25 cellular contexts compared by ENCODE assay signal in genomic region chr14:98651042-98651441, GRCh38.
"Had no signal": no experiment of that assay in that cellular context is flagged by ENCODE, and none has a peak within 500 bp of the region (broad histone marks: within the 10 kb centered on the region; RNA-seq: fewer than 3 reads in every experiment).

No MANE protein-coding gene starts in this region.

- H3K27me3 ChIP-seq: colonic mucosa, foreskin keratinocyte, hepatocyte, pancreas, suprapubic skin, thyroid gland, uterus had no signal

- H3K9me3 ChIP-seq: colonic mucosa, pancreas, suprapubic skin, thyroid gland, uterus had no signal

- H3K4me3 ChIP-seq: colonic mucosa, hepatocyte, lung, pancreas, suprapubic skin, thyroid gland, uterus had no signal

- H3K27ac Mint-ChIP-seq: naive B cell; nephron; progenitor cell of endocrine pancreas; stimulated activated effector memory CD8-positive, alpha-beta T cell treated with anti-CD3 and anti-CD28 coated beads, Interleukin-12 subunit alpha, Interleukin-12 subunit beta, amount 100 ng/mL, for 72 hours; type B pancreatic cell had no signal

- H2AFZ ChIP-seq: hepatocyte had no signal

- H3K27me3 Mint-ChIP-seq: type B pancreatic cell had no signal

- H3K4me3 Mint-ChIP-seq: naive B cell; nephron; stimulated activated effector memory CD8-positive, alpha-beta T cell treated with anti-CD3 and anti-CD28 coated beads, Interleukin-12 subunit alpha, Interleukin-12 subunit beta, amount 100 ng/mL, for 72 hours; type B pancreatic cell had no signal

- DNase-seq: colonic mucosa; dermis blood vessel endothelial cell; erythroblast; foreskin keratinocyte; head of caudate nucleus; left colon; left ventricle myocardium superior; mesenchymal stem cell; naive B cell; occipital lobe; pancreas; right cardiac atrium; small intestine; stimulated activated CD4-positive, alpha-beta T cell treated with anti-CD3 and anti-CD28 coated beads, Interleukin-12 subunit alpha, Interleukin-12 subunit beta, amount 100 ng/mL, for 4 hours; stimulated activated CD4-positive, alpha-beta T cell treated with anti-CD3 and anti-CD28 coated beads, Interleukin-2, amount 100 ng/mL, for 48 hours; stimulated activated naive CD8-positive, alpha-beta T cell treated with anti-CD3 and anti-CD28 coated beads, Interleukin-15, Interleukin-2, amounts not matched to agents 100 U/mL and 50 U/mL, for 24 hours; thyroid gland; uterus had no signal

- H3K79me2 ChIP-seq: hepatocyte had no signal

- H3K4me1 Mint-ChIP-seq: naive B cell; nephron; stimulated activated effector memory CD8-positive, alpha-beta T cell treated with anti-CD3 and anti-CD28 coated beads, Interleukin-12 subunit alpha, Interleukin-12 subunit beta, amount 100 ng/mL, for 72 hours had no signal

- H3K36me3 Mint-ChIP-seq: naive B cell; stimulated activated effector memory CD8-positive, alpha-beta T cell treated with anti-CD3 and anti-CD28 coated beads, Interleukin-12 subunit alpha, Interleukin-12 subunit beta, amount 100 ng/mL, for 72 hours; type B pancreatic cell had no signal

- H3K4me1 ChIP-seq: colonic mucosa, foreskin keratinocyte, pancreas, suprapubic skin, thyroid gland, uterus had no signal

- H3K36me3 ChIP-seq: colonic mucosa, pancreas, suprapubic skin, thyroid gland, uterus had no signal

- H3K4me2 ChIP-seq: hepatocyte had no signal

- ATAC-seq: foreskin keratinocyte; left colon; left ventricle myocardium superior; pancreas; right cardiac atrium; stimulated activated effector memory CD8-positive, alpha-beta T cell treated with anti-CD3 and anti-CD28 coated beads, Interleukin-12 subunit alpha, Interleukin-12 subunit beta, amount 100 ng/mL, for 72 hours; stimulated activated naive CD8-positive, alpha-beta T cell treated with anti-CD3 and anti-CD28 coated beads, Interleukin-15, Interleukin-2, amounts not matched to agents 100 U/mL and 50 U/mL, for 24 hours had no signal

- H3K27ac ChIP-seq: colonic mucosa, foreskin keratinocyte, hepatocyte, pancreas, suprapubic skin, thyroid gland, uterus had no signal
